20 cellular contexts compared by ENCODE assay signal in the genomic region with DNA sequence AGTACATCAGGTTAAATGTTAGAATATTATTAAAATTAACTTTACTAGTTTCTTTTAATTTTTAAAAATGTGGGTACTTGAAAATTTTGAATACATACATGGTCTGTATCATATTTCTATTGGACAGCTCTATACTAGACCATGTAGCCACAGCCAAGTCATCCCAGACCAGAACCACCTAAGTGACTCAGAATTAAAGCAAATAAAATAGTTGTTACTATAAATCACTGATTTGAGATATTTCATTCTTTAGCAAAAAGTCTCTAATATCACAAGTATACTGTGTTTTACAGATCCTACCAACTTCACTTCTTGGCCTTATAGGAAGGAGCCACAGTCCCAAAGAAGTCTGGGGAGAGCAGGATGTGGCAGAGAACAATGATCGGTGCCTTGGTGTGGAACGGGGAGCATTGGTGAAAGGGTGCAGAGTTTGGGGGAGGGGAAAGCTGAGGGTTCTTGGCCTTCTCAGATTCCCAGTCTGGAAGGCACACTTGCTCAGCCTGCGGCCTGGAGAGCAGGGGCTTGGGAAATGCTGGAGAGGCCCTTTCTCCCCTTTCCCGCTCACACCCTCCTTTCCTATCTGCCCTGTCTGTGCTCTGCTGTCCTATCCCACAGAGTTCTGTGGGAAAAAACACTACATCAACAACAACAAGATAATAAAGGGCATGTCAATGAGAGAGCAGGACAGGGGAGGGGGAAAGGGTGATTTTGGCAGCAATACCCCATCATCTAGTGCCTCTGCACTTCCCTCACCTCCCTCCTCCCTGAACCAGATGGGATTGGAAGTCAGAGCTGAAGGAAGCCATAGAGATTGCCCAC.
A peak's percentile ranks its signal among the peaks of the same experiment; 100 is the strongest.
DNase-seq lines count a peak whose midpoint lies in the region; ATAC-seq, FAIRE-seq and TF ChIP-seq lines count a peak whose summit lies in the region.
"Had no signal": no experiment of that assay in that cellular context is flagged by ENCODE, and none has a peak within 500 bp of the region (broad histone marks: within the 10 kb centered on the region; RNA-seq: fewer than 3 reads in every experiment).

No MANE protein-coding gene starts in this region.

- H3K27me3 ChIP-seq in IMR-90 (ENCODE audit: control insufficient read depth, insufficient read depth, low read length) (no peaks in the 10 kb centered on the region), bronchial epithelial cell (ENCODE audit: control insufficient read depth, insufficient read depth, low read length) (no peaks in the 10 kb centered on the region), heart right ventricle (no peaks in the 10 kb centered on the region), trophoblast cell (ENCODE audit: insufficient read depth, low read length) (no peaks in the 10 kb centered on the region)
- H3K27me3 ChIP-seq: MG63, SJCRH30 had no signal

- in situ Hi-C loops in IMR-90 (cut with MboI; ENCODE audit: low sequenced_read_pairs), result no loop called here

- H4K91ac ChIP-seq in IMR-90 (ENCODE audit: insufficient read depth, low read depth, low read length) (0 out of 2 replicates have a peak overlapping the region, but pooled peaks have one; percentile 6), trophoblast cell (ENCODE audit: low read depth, low read length) (peak overlapping the region; percentile 23)

- no peak overlapping the region for H3K9ac ChIP-seq in IMR-90 (ENCODE audit: low read depth, low read length)
- no peak overlapping the region for H3K9ac ChIP-seq in trophoblast cell (ENCODE audit: low read length)

- no peak for TF ChIP-seq POLR2A in IMR-90 (IDR thresholded peaks at IDR 0.05; ENCODE audit: low read depth, low read length)

- CTCF ChIA-PET in IMR-90 (lab: Yijun Ruan, JAX), result no interaction called here

- intact Hi-C loops in IMR-90 (cut with micrococcal nuclease) (no loop called here), heart right ventricle (cut with DNase I) (loop anchor here in 2 of 10 donors (2.0 to 5.0 kb wide), 2 partner anchors 49 to 51 kb away; no protein-coding TSS in a partner anchor)

- H4K20me1 ChIP-seq in IMR-90 (ENCODE audit: insufficient read depth, low read length), result no peaks in the 10 kb centered on the region

- H3K79me1 ChIP-seq in IMR-90 (ENCODE audit: low read depth in 1 of 2, low read length in 2 of 2) (no peaks in the 10 kb centered on the region), trophoblast cell (ENCODE audit: low read length) (peaks cover 5% of the 10 kb centered on the region)

- H3K4me2 ChIP-seq in IMR-90 (ENCODE audit: low read depth, low read length), result no peak overlapping the region
- H3K4me2 ChIP-seq in trophoblast cell (ENCODE audit: low read length), result no peak overlapping the region

- H3K14ac ChIP-seq in IMR-90 (replicated peaks; ENCODE audit: low read depth, low read length) (0 out of 2 replicates have a peak overlapping the region, but pooled peaks have one; percentile 24), trophoblast cell (ENCODE audit: low read length) (peak overlapping the region; percentile 6)

- H3K4me1 ChIP-seq in IMR-90 (ENCODE audit: control insufficient read depth, insufficient read depth, low read length), result 0 out of 2 replicates have a peak, but pooled peaks cover 1% of the 10 kb centered on the region
- H3K4me1 ChIP-seq in heart right ventricle, result peaks cover 6 to 45% (median 16%) of the 10 kb centered on the region in 9 donors
- H3K4me1 ChIP-seq in trophoblast cell (ENCODE audit: control insufficient read depth in 1 of 2, insufficient read depth in 2 of 2, low read length in 2 of 2), result peaks cover 4 to 7% of the 10 kb centered on the region in 2 experiments
- H3K4me1 ChIP-seq: SJCRH30 had no signal

- no peak for FAIRE-seq in bronchial epithelial cell (lab: Jason Lieb, UNC)
- FAIRE-seq: HTR-8/SVneo had no signal

- POLR2A ChIA-PET in IMR-90 (lab: Charles Lee; ENCODE audit: unreplicated experiment), result no interaction called here

- TF ChIP-seq RAD21 in IMR-90 (IDR thresholded peaks at IDR 0.05; ENCODE audit: low read length), result no peak

- H4K8ac ChIP-seq in IMR-90 (ENCODE audit: low read depth in 2 of 2, low read length in 2 of 2), result no peak overlapping the region
- H4K8ac ChIP-seq in trophoblast cell (ENCODE audit: low read depth, low read length), result no peak overlapping the region

- H3K4me3 ChIP-seq in IMR-90 (ENCODE audit: insufficient read depth, low read depth, low read length) (no peak overlapping the region), bronchial epithelial cell (ENCODE audit: low read depth, low read length) (no peak overlapping the region), heart right ventricle (no peak overlapping the region), trophoblast cell (ENCODE audit: low read depth, low read length) (no peak overlapping the region)
- H3K4me3 ChIP-seq: MG63, SJCRH30 had no signal

- H4K12ac ChIP-seq in trophoblast cell (ENCODE audit: low read depth, low read length), result no peak overlapping the region

- H3K56ac ChIP-seq in IMR-90 (ENCODE audit: extremely low read depth, insufficient read depth, low read length), result no peak overlapping the region

- H3K79me2 ChIP-seq in trophoblast cell (ENCODE audit: control insufficient read depth, insufficient read depth, low read length, poor library complexity), result no peaks in the 10 kb centered on the region

- dilution Hi-C loops in IMR-90 (cut with HindIII; ENCODE audit: low sequenced_read_pairs, unreplicated experiment), result no loop called here

- no peak overlapping the region for H2BK15ac ChIP-seq in IMR-90 (ENCODE audit: low read depth, low read length)

- no peaks in the 10 kb centered on the region for H3K9me3 ChIP-seq in IMR-90 (ENCODE audit: control insufficient read depth, insufficient read depth, low read length)
- H3K9me3 ChIP-seq in heart right ventricle, result no peaks in the 10 kb centered on the region
- no peaks in the 10 kb centered on the region for H3K9me3 ChIP-seq in trophoblast cell (ENCODE audit: insufficient read depth, low read depth, low read length)
- H3K9me3 ChIP-seq: MG63, SJCRH30 had no signal

- H2BK20ac ChIP-seq in IMR-90 (ENCODE audit: low read depth, low read length), result no peak overlapping the region

- no peak overlapping the region for H3K18ac ChIP-seq in IMR-90 (ENCODE audit: low read depth, low read length)
- H3K18ac ChIP-seq in trophoblast cell (ENCODE audit: low read length), result no peak overlapping the region

- H2BK120ac ChIP-seq in IMR-90 (ENCODE audit: low read depth, low read length), result peak overlapping the region; percentile 58; the same call in 1 of the 2 replicates
- no peak overlapping the region for H2BK120ac ChIP-seq in trophoblast cell (ENCODE audit: insufficient read depth, low read length, poor library complexity)

- H2AK5ac ChIP-seq in IMR-90 (ENCODE audit: low read depth, low read length) (peak overlapping the region; percentile 54), trophoblast cell (ENCODE audit: low read length) (peak overlapping the region; percentile 33)

- DNase-seq in IMR-90 (peak; percentile 36), bronchial epithelial cell (ENCODE audit: low read depth) (peak; percentile 68), heart right ventricle (no peak), trophoblast cell (no peak), GDM1 (lab: John Stamatoyannopoulos, UW) (no peak), germinal center (ENCODE audit: low spot score) (no peak)
- DNase-seq in activated T-cell treated with anti-CD3 and anti-CD28 coated beads, Interleukin-2, amount 50 U/mL, for 1 hour, result no peak
- DNase-seq: DND-41, H7, Karpas-422, MG63, NCI-H1048, NCI-H1436, NCI-H2081, NCI-H2171 treated with DMSO at 0.1 percent for 48 hours, NCI-H446 treated with DMSO at 0.1 percent for 48 hours, NCI-H69, RPMI8226, SJCRH30 had no signal

- H4K5ac ChIP-seq in IMR-90 (ENCODE audit: low read depth, low read length), result no peak overlapping the region

- H3K9me1 ChIP-seq in IMR-90 (ENCODE audit: insufficient read depth, low read length), result 0 out of 2 replicates have a peak, but pooled peaks cover 2% of the 10 kb centered on the region

- no peak overlapping the region for H2AK9ac ChIP-seq in IMR-90 (replicated peaks; ENCODE audit: low read depth, low read length, poor library complexity)

- WGBS in IMR-90 (ENCODE audit: extremely low coverage in 2 of 2, insufficient read length in 1 of 2), 2 experiments, result no CpG with 5 or more reads among the region's 4 CpGs
- WGBS in heart right ventricle, 2 donors, result 59 to 72% methylated on average over 4 of the region's 4 CpGs
- no CpG with 5 or more reads among the region's 4 CpGs for WGBS in trophoblast cell (ENCODE audit: extremely low coverage, insufficient coverage, insufficient read length)

- H3K27ac ChIP-seq in IMR-90 (ENCODE audit: insufficient read depth, low read length) (no peak overlapping the region), heart right ventricle (peak overlapping the region in 8 of 10 donors; percentile 7 to 50 (median 32)), trophoblast cell (ENCODE audit: low read depth, low read length) (no peak overlapping the region)
- H3K27ac ChIP-seq: SJCRH30 had no signal

- H3K36me3 ChIP-seq in IMR-90 (ENCODE audit: control insufficient read depth, insufficient read depth, low read length), result no peaks in the 10 kb centered on the region
- no peaks in the 10 kb centered on the region for H3K36me3 ChIP-seq in bronchial epithelial cell (ENCODE audit: control insufficient read depth, insufficient read depth, low read length)
- H3K36me3 ChIP-seq in heart right ventricle, result no peaks in the 10 kb centered on the region
- H3K36me3 ChIP-seq in trophoblast cell (ENCODE audit: control insufficient read depth in 1 of 2, insufficient read depth in 2 of 2, low read length in 2 of 2), result no peaks in the 10 kb centered on the region
- H3K36me3 ChIP-seq: MG63, SJCRH30 had no signal

- ATAC-seq in IMR-90 (ENCODE audit: low read depth) (no peak; the same call in 1 of the 2 replicates), heart right ventricle (peak in 6 of 8 donors; percentile 10 to 59 (median 44))

- H3K23ac ChIP-seq in IMR-90 (ENCODE audit: low read depth, low read length) (no peak overlapping the region), trophoblast cell (ENCODE audit: low read length) (no peak overlapping the region)

- H2AFZ ChIP-seq in IMR-90 (replicated peaks; ENCODE audit: low read length, poor library complexity) (peak overlapping the region; percentile 43), trophoblast cell (ENCODE audit: insufficient read depth, low read length, poor library complexity) (no peak overlapping the region)

- H2BK5ac ChIP-seq in IMR-90 (ENCODE audit: low read depth, low read length, poor library complexity, severe bottlenecking) (no peak overlapping the region), trophoblast cell (ENCODE audit: low read depth, low read length, poor library complexity) (no peak overlapping the region)

- peak overlapping the region; percentile 22; the same call in 1 of the 2 replicates for H3K4ac ChIP-seq in IMR-90 (ENCODE audit: low read depth, low read length)
- H3K4ac ChIP-seq in trophoblast cell (ENCODE audit: low read depth, low read length), result no peak overlapping the region

- peak overlapping the region; percentile 58 for H2BK12ac ChIP-seq in trophoblast cell (ENCODE audit: low read length)

- TF ChIP-seq CTCF in IMR-90 (conservative IDR thresholded peaks at IDR 0.05; ENCODE audit: low read depth, low read length) (no peak), bronchial epithelial cell (IDR thresholded peaks at IDR 0.05; ENCODE audit: insufficient read depth, low read length, severe bottlenecking) (no peak), heart right ventricle (IDR thresholded peaks at IDR 0.05) (no peak)

- no TSS peak for BruUV-seq in IMR-90 (replicated peaks; lab: Mats Ljungman, UMichigan)

Comparison
In these comparisons a context has a peak if more than half of its experiments do, and no peak if none do; other contexts are left out.
1. DNase-seq: peak in IMR-90 (single experiment) and bronchial epithelial cell (single experiment); none in heart right ventricle (0 of 2), trophoblast cell (0 of 2), GDM1 (single experiment), germinal center (single experiment) and activated T-cell treated with anti-CD3 and anti-CD28 coated beads, Interleukin-2, amount 50 U/mL, for 1 hour (single experiment).
2. H3K27ac ChIP-seq: peak in heart right ventricle (8 of 10); none in IMR-90 (single experiment) and trophoblast cell (single experiment).